Comparison of ENCODE assay signal across 8 cellular contexts in the genomic region with DNA sequence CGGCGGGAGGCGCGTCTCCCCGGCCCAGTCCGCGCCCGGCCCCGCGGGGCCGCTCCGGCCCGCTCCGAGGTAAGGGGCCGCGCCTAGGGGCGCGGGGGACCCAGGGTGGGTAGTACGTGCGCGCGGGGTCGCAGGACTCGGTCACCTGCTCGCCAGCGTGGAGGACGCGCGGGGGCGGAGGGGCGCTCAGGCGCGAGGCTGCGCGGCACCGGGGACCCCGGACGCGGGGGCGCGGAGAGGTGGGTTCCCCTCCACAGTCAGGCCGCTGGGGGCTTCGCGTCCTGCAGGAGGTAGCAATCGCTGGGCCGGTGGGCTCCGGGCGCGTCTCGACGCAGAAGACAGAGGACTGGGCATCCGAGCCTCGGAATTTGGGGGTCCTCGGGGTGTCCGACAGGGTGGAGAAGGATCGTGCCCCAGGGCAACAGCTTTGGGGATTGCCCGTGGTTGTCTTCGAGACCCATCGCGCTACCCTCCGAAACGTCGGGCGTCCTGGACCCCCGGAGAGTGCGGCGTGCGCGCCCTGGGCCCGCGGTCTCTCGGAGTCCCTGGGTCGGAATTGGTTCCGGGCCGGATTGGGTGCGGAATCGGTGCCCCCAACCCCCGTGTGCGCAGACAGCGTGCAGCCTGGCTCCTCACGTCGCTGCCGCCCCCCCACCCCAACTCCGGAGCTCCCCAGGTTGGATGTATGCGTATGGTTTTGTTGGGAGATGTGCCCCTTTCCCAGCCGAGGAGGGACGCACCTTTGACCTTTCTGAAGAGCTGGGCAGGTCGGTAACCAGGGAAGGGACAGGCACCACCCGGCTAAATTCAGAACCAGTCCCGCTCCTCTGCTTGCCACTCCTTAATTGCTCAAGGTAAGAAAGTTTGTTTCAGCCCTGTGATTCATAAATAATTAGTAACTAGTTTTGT. TPM values are rescaled to one million over a fixed set of nuclear protein-coding genes. Genes with fewer than 3 reads are reported as not detected.
A peak's percentile ranks its signal among the peaks of the same experiment; 100 is the strongest.
DNase-seq lines count a peak whose midpoint lies in the region; ATAC-seq and TF ChIP-seq lines count a peak whose summit lies in the region.

No MANE protein-coding gene starts in this region.

- no peaks in the 10 kb centered on the region for H3K36me3 ChIP-seq in A673 (ENCODE audit: insufficient read depth, low read length, poor library complexity, severe bottlenecking)
- H3K36me3 ChIP-seq in PC-9 (ENCODE audit: low read depth) = peaks cover 17% of the 10 kb centered on the region; the same call in 1 of the 2 replicates
- no peaks in the 10 kb centered on the region for H3K36me3 ChIP-seq in effector memory CD4-positive, alpha-beta T cell (ENCODE audit: control insufficient read depth, insufficient read depth, low read length)
- no peaks in the 10 kb centered on the region for H3K36me3 ChIP-seq in muscle layer of duodenum (ENCODE audit: control insufficient read depth in 1 of 2, insufficient read depth in 2 of 2, low read length in 2 of 2)

- no peaks in the 10 kb centered on the region for H3K9me2 ChIP-seq in PC-9 (ENCODE audit: insufficient read depth)

- no peaks in the 10 kb centered on the region for H3K9me3 ChIP-seq in A673 (ENCODE audit: low read depth, low read length, poor library complexity, severe bottlenecking)
- H3K9me3 ChIP-seq in PC-9 (ENCODE audit: insufficient read depth, low read depth) = no peaks in the 10 kb centered on the region
- no peaks in the 10 kb centered on the region for H3K9me3 ChIP-seq in effector memory CD4-positive, alpha-beta T cell (ENCODE audit: control insufficient read depth, low read length)
- H3K9me3 ChIP-seq in muscle layer of duodenum (ENCODE audit: control insufficient read depth in 1 of 2, low read length in 2 of 2) = no peaks in the 10 kb centered on the region

- H3K79me2 ChIP-seq in PC-9 (ENCODE audit: low read depth) = peaks cover 72% of the 10 kb centered on the region

- POLR2A ChIA-PET in A673 (lab: Charles Lee; ENCODE audit: low non-redundant PET) (no interaction called here), PC-9 (lab: Charles Lee; ENCODE audit: unreplicated experiment) (interaction anchor here (0.6 to 0.7 kb wide), 2 partner anchors 114 to 1483 kb away, joined by 3 to 18 read pairs; a partner anchor contains a TSS)

- CTCF ChIA-PET in A673 (lab: Charles Lee) (no interaction called here), PC-9 (lab: Charles Lee) (interaction anchor here (0.5 to 0.7 kb wide), 4 partner anchors 69 to 191 kb away, joined by 3 to 22 read pairs (median 7); no protein-coding TSS in a partner anchor)

- no TSS peak for BruUV-seq in A673 (replicated peaks; lab: Mats Ljungman, UMichigan)
- no TSS peak for BruUV-seq in PC-9 (replicated peaks; lab: Mats Ljungman, UMichigan)

- ATAC-seq in GM21526 (IDR thresholded peaks at IDR 0.05; ENCODE audit: low FRiP score, unreplicated experiment) (no peak), GM18873 (IDR thresholded peaks at IDR 0.05; ENCODE audit: low FRiP score, unreplicated experiment) (no peak)

- H3K4me2 ChIP-seq in PC-9 = peak overlapping the region; percentile 97

- TF ChIP-seq CTCF in A673 (conservative IDR thresholded peaks at IDR 0.05; ENCODE audit: low read depth, low read length) = no peak
- no peak for TF ChIP-seq CTCF in PC-9 (conservative IDR thresholded peaks at IDR 0.05)

- H3K27me3 ChIP-seq in A673 (replicated peaks; ENCODE audit: insufficient read depth, low read depth, low read length, poor library complexity) = peaks cover 48% of the 10 kb centered on the region
- H3K27me3 ChIP-seq in PC-9 (ENCODE audit: insufficient read depth, low read depth) = no peaks in the 10 kb centered on the region
- peaks cover 9% of the 10 kb centered on the region for H3K27me3 ChIP-seq in effector memory CD4-positive, alpha-beta T cell (replicated peaks; ENCODE audit: control insufficient read depth, insufficient read depth, low read length, poor library complexity, severe bottlenecking)
- no peaks in the 10 kb centered on the region for H3K27me3 ChIP-seq in muscle layer of duodenum (ENCODE audit: low read depth, low read length)

- peak overlapping the region; percentile 62; the same call in 1 of the 2 replicates for H2AFZ ChIP-seq in PC-9

- peaks cover 7% of the 10 kb centered on the region for H3K4me1 ChIP-seq in A673 (ENCODE audit: insufficient read depth, low read length, poor library complexity, severe bottlenecking)
- H3K4me1 ChIP-seq in PC-9 (replicated peaks; ENCODE audit: insufficient read depth) = peaks cover 50% of the 10 kb centered on the region
- H3K4me1 ChIP-seq in effector memory CD4-positive, alpha-beta T cell (ENCODE audit: control insufficient read depth, insufficient read depth, low read length, poor library complexity, severe bottlenecking) = peaks cover 5% of the 10 kb centered on the region
- H3K4me1 ChIP-seq in muscle layer of duodenum (ENCODE audit: control insufficient read depth in 1 of 2, insufficient read depth in 2 of 2, low read length in 2 of 2) = peaks cover 3 to 8% of the 10 kb centered on the region in 2 donors

- no peak for DNase-seq in A673 (ENCODE audit: low spot score)
- peak in 1 of 2 experiments; percentile 57 for DNase-seq in PC-9
- no peak for DNase-seq in effector memory CD4-positive, alpha-beta T cell
- no peak for DNase-seq in mucosa of gallbladder (ENCODE audit: low spot score)
- no peak for DNase-seq in HuH-7 (ENCODE audit: low spot score)

- peaks cover 24% of the 10 kb centered on the region for H3F3A ChIP-seq in PC-9 (ENCODE audit: insufficient read depth, low read depth)

- intact Hi-C loops in A673 (cut with micrococcal nuclease; ENCODE audit: unreplicated experiment) (no loop called here), PC-9 (cut with micrococcal nuclease; ENCODE audit: unreplicated experiment) (loop anchor here (5.0 kb wide), 3 partner anchors 47 to 167 kb away; no protein-coding TSS in a partner anchor)

- peaks cover 16% of the 10 kb centered on the region for H4K20me1 ChIP-seq in PC-9 (ENCODE audit: insufficient read depth)

- H3K27ac ChIP-seq in A673 (ENCODE audit: low read depth, low read length, poor library complexity, severe bottlenecking) = no peak overlapping the region
- peak overlapping the region; percentile 69 for H3K27ac ChIP-seq in PC-9
- H3K27ac ChIP-seq in effector memory CD4-positive, alpha-beta T cell (ENCODE audit: insufficient read depth, low read length, poor library complexity, severe bottlenecking) = no peak overlapping the region
- H3K27ac ChIP-seq in muscle layer of duodenum (ENCODE audit: low read length) = peak overlapping the region; percentile 70

- peak overlapping the region; percentile 62 for H3K4me3 ChIP-seq in A673 (ENCODE audit: low read depth, low read length, poor library complexity, severe bottlenecking)
- peak overlapping the region; percentile 69 for H3K4me3 ChIP-seq in PC-9
- peak overlapping the region; percentile 43 for H3K4me3 ChIP-seq in effector memory CD4-positive, alpha-beta T cell (ENCODE audit: insufficient read depth, low read depth, low read length, poor library complexity, severe bottlenecking)
- H3K4me3 ChIP-seq in muscle layer of duodenum (ENCODE audit: low read depth in 1 of 2, low read length in 2 of 2) = peak overlapping the region; percentile 62 to 75

RNA-seq across cellular contexts. Expression of a gene that starts 0.7 kb away (rescaled TPM):
- 9.4 and 10.8 TPM in 2 replicates for total RNA-seq in A673 (2021)
- 38.3 and 41.2 TPM in 2 replicates for total RNA-seq in PC-9 (2021)
- total RNA-seq in mucosa of gallbladder = 47.4 TPM

Comparison
In these comparisons a context has a peak if more than half of its experiments do, and no peak if none do; other contexts are left out.
1. H3K27ac ChIP-seq: peak in PC-9 (single experiment) and muscle layer of duodenum (single experiment); none in A673 (single experiment) and effector memory CD4-positive, alpha-beta T cell (single experiment).
2. Peak in every context shown above with its lines, with median percentiles within 50 percentile points of each other: H3K4me3 ChIP-seq.